36 cellular contexts compared by ENCODE assay signal in the genomic region with DNA sequence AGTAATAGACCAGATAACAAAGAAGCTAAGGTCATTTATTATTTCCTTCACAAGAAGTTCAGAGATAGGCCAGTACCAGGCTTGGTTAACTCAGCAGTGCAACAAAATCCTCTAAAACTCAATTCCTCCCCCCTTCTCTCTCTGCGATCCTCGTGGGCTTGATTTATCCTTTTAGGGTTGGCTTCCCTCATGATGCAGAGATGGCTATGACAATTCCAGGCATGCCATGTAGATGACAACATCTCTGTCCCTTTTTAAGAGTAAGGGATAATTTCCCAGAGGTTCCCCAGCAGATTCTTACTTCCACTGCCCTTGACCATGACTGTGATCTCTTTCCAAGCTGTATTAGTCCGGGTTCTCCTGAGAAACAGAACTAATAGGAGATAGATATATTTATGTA. TPM values are rescaled to one million over a fixed set of nuclear protein-coding genes. Genes with fewer than 3 reads are reported as not detected.
DNase-seq lines count a peak whose midpoint lies in the region; ATAC-seq and TF ChIP-seq lines count a peak whose summit lies in the region.
"Had no signal": no experiment of that assay in that cellular context is flagged by ENCODE, and none has a peak within 500 bp of the region (broad histone marks: within the 10 kb centered on the region; RNA-seq: fewer than 3 reads in every experiment).

No MANE protein-coding gene starts in this region.

- no peak overlapping the region for H3K14ac ChIP-seq in mesenchymal stem cell (ENCODE audit: low read length in 2 of 2)

- no peaks in the 10 kb centered on the region for H3K9me3 ChIP-seq in GM23248 (ENCODE audit: low read depth)
- no peaks in the 10 kb centered on the region for H3K9me3 ChIP-seq in mesenchymal stem cell (ENCODE audit: control insufficient read depth, low read length)
- no peaks in the 10 kb centered on the region for H3K9me3 ChIP-seq in Peyer's patch
- H3K9me3 ChIP-seq: colonic mucosa, heart left ventricle, suprapubic skin had no signal

- H3K4ac ChIP-seq in mesenchymal stem cell (ENCODE audit: low read depth in 1 of 2, low read length in 2 of 2): no peak overlapping the region

- DNase-seq in A172 (ENCODE audit: low spot score): peak; percentile 17
- peak; percentile 12 for DNase-seq in GM23248
- DNase-seq in astrocyte of the hippocampus (ENCODE audit: low read depth, low spot score): peak; percentile 34
- DNase-seq in mesenchymal stem cell: peak; percentile 31
- DNase-seq in Peyer's patch: no peak
- DNase-seq in NCI-H510A (lab: John Stamatoyannopoulos, UW): no peak
- DNase-seq: 8988T; activated CD4-positive, alpha-beta T cell treated with anti-CD3 and anti-CD28 coated beads for 4 hours; activated effector memory CD4-positive, alpha-beta T cell treated with Interleukin-2 at 50 U/mL for 16 hours; CD4-positive, alpha-beta memory T cell; colonic mucosa; effector memory CD4-positive, alpha-beta T cell; foreskin keratinocyte; Kasumi-1; MV-4-11; NCI-H1436; NCI-H2081; NCI-H2227 treated with DMSO at 0.1 percent for 48 hours; NCI-H526 treated with DMSO at 0.1 percent for 48 hours; NK-92 treated with Interleukin-12 subunit alpha and Interleukin-12 subunit beta, amount 100 ng/mL, for 24 hours; small intestine; stimulated activated CD4-positive, alpha-beta T cell treated with anti-CD3 and anti-CD28 coated beads, Interleukin-1b, Interleukin-23, amount 100 ng/mL, for 48 hours; stimulated activated naive CD4-positive, alpha-beta T cell treated with Interleukin-2 at 50 U/mL for 16 hours; T-helper 9 cell had no signal

- TF ChIP-seq CTCF in Peyer's patch (IDR thresholded peaks at IDR 0.05): no peak

- WGBS in GM23248 (ENCODE audit: low coverage in 1 of 2, low lambda C conversion rate in 2 of 2, missing lambda C conversion rate in 2 of 2), 2 experiments: 66 to 79% methylated on average over 3 of the region's 3 CpGs
- 38% methylated on average over 2 of the region's 3 CpGs for WGBS in mesenchymal stem cell

- no peaks in the 10 kb centered on the region for H3K79me2 ChIP-seq in GM23248 (ENCODE audit: insufficient read depth)
- H3K79me2 ChIP-seq: parathyroid adenoma had no signal

- no peaks in the 10 kb centered on the region for H3K9me2 ChIP-seq in GM23248 (ENCODE audit: insufficient read depth)

- no peak overlapping the region for H2AK5ac ChIP-seq in mesenchymal stem cell (ENCODE audit: low read length, severe bottlenecking)

- H2BK12ac ChIP-seq in mesenchymal stem cell (ENCODE audit: low read length in 2 of 2): no peak overlapping the region

- no peak for ATAC-seq in HG02852 (IDR thresholded peaks at IDR 0.05; ENCODE audit: unreplicated experiment)
- ATAC-seq in esophagus mucosa: no peak
- ATAC-seq: foreskin keratinocyte, GM12878, PC-3, Right ventricle myocardium inferior had no signal

- in situ Hi-C loops in GM23248 (cut with MboI): no loop called here

- no peak overlapping the region for H4K8ac ChIP-seq in mesenchymal stem cell (ENCODE audit: low read length)

- no peak overlapping the region for H3K23ac ChIP-seq in mesenchymal stem cell (ENCODE audit: low read length in 2 of 2)

- H3K4me3 ChIP-seq in GM23248 (no peak overlapping the region), mesenchymal stem cell (ENCODE audit: insufficient read depth in 1 of 2, low read depth in 1 of 2, low read length in 2 of 2) (no peak overlapping the region), Peyer's patch (no peak overlapping the region)
- H3K4me3 ChIP-seq: colonic mucosa, GM12878, heart left ventricle, lung, neural progenitor cell, suprapubic skin had no signal

- no peak overlapping the region for H3K9ac ChIP-seq in GM23248
- no peak overlapping the region for H3K9ac ChIP-seq in mesenchymal stem cell (ENCODE audit: low read length)
- H3K9ac ChIP-seq: neural progenitor cell, parathyroid adenoma had no signal

- H2BK120ac ChIP-seq in mesenchymal stem cell (ENCODE audit: low read depth, low read length): no peak overlapping the region

- no peak overlapping the region for H3K27ac ChIP-seq in GM23248
- no peak overlapping the region for H3K27ac ChIP-seq in mesenchymal stem cell (ENCODE audit: low read length, poor library complexity, severe bottlenecking)
- no peak overlapping the region for H3K27ac ChIP-seq in Peyer's patch
- H3K27ac ChIP-seq: colonic mucosa, epithelial cell of prostate, foreskin keratinocyte, neural progenitor cell, parathyroid adenoma, suprapubic skin, VCaP had no signal

- no peak overlapping the region for H2BK5ac ChIP-seq in mesenchymal stem cell (ENCODE audit: low read depth, low read length, poor library complexity, severe bottlenecking)

- peaks cover 16% of the 10 kb centered on the region for H3F3A ChIP-seq in GM23248 (ENCODE audit: insufficient read depth)

- no peak overlapping the region for H4K91ac ChIP-seq in mesenchymal stem cell (ENCODE audit: low read length)

- H3K79me1 ChIP-seq in mesenchymal stem cell (replicated peaks; ENCODE audit: low read length, poor library complexity, severe bottlenecking): no peaks in the 10 kb centered on the region

- no peaks in the 10 kb centered on the region for H4K20me1 ChIP-seq in GM23248 (ENCODE audit: insufficient read depth)

- H3K4me2 ChIP-seq in GM23248 (ENCODE audit: unreplicated experiment) (no peak overlapping the region), mesenchymal stem cell (ENCODE audit: low read length, poor library complexity, severe bottlenecking) (no peak overlapping the region)
- H3K4me2 ChIP-seq: neural progenitor cell had no signal

- H2AFZ ChIP-seq in GM23248 (no peak overlapping the region), mesenchymal stem cell (ENCODE audit: low read depth, low read length) (no peak overlapping the region)
- H2AFZ ChIP-seq: neural progenitor cell, parathyroid adenoma had no signal

- no peaks in the 10 kb centered on the region for H3K36me3 ChIP-seq in GM23248 (ENCODE audit: low read depth)
- H3K36me3 ChIP-seq in mesenchymal stem cell (ENCODE audit: control insufficient read depth in 1 of 2, insufficient read depth in 2 of 2, low read depth in 1 of 2, low read length in 2 of 2): no peaks in the 10 kb centered on the region
- no peaks in the 10 kb centered on the region for H3K36me3 ChIP-seq in Peyer's patch
- H3K36me3 ChIP-seq: colonic mucosa, heart left ventricle, neural progenitor cell, suprapubic skin had no signal

- H3K18ac ChIP-seq in mesenchymal stem cell (ENCODE audit: low read depth in 1 of 2, low read length in 2 of 2): no peak overlapping the region

- H2BK15ac ChIP-seq in mesenchymal stem cell (ENCODE audit: low read depth, poor library complexity, severe bottlenecking): no peak overlapping the region

- H3K4me1 ChIP-seq in GM23248 (ENCODE audit: insufficient read depth) (peaks cover 15% of the 10 kb centered on the region), mesenchymal stem cell (ENCODE audit: control insufficient read depth, insufficient read depth, low read depth, low read length) (no peaks in the 10 kb centered on the region), Peyer's patch (no peaks in the 10 kb centered on the region)
- H3K4me1 ChIP-seq: colonic mucosa, foreskin keratinocyte, neural progenitor cell, parathyroid adenoma, suprapubic skin had no signal

- no peak for TF ChIP-seq POLR2A in Peyer's patch (IDR thresholded peaks at IDR 0.05)

- H3K27me3 ChIP-seq in GM23248 (replicated peaks; ENCODE audit: insufficient read depth): no peaks in the 10 kb centered on the region
- peaks cover 0 to 4% of the 10 kb centered on the region in 2 experiments for H3K27me3 ChIP-seq in mesenchymal stem cell (ENCODE audit: control insufficient read depth in 1 of 2, insufficient read depth in 1 of 2, low read length in 2 of 2)
- no peaks in the 10 kb centered on the region for H3K27me3 ChIP-seq in Peyer's patch
- H3K27me3 ChIP-seq: colonic mucosa, foreskin keratinocyte, heart left ventricle, neural progenitor cell, suprapubic skin had no signal

RNA-seq across cellular contexts. Expression of gene DAP, which starts 28.7 kb away (rescaled TPM):
- 26.0 and 27.9 TPM in 2 replicates for total RNA-seq in A172 (2014; rRNA removed; shearing (Covaris generic))
- total RNA-seq in GM23248 (2014; rRNA removed; shearing (Covaris generic)): 37.9 and 52.9 TPM in 2 replicates
- polyA plus RNA-seq in GM23248 (2016; fragmentation: Nextera tagmentation; extraction: Ambion mirVana): 255 and 259 TPM in 2 replicates
- polyA plus RNA-seq in mesenchymal stem cell (2013, experiment 1 of 2): 137 TPM
- polyA plus RNA-seq in mesenchymal stem cell (2013, experiment 2 of 2): 136 TPM
- total RNA-seq in Peyer's patch (100 to 1,000 TPM in 2 of 4 donors, 10 to 100 TPM in 2; 52.0 to 138 (median 111) TPM), esophagus mucosa (34.6 TPM)

Comparison
In these comparisons a context has a peak if more than half of its experiments do, and no peak if none do; other contexts are left out.
1. DNase-seq: peak in A172 (single experiment), GM23248 (single experiment), astrocyte of the hippocampus (single experiment) and mesenchymal stem cell (single experiment); none in Peyer's patch (0 of 3) and NCI-H510A (single experiment).